25 cellular contexts compared by ENCODE assay signal in genomic region chr3:29899011-29899410, GRCh38.
"Had no signal": no experiment of that assay in that cellular context is flagged by ENCODE, and none has a peak within 500 bp of the region (broad histone marks: within the 10 kb centered on the region; RNA-seq: fewer than 3 reads in every experiment).

No MANE protein-coding gene starts in this region.

- H3K4me3 ChIP-seq: pancreas, prostate gland, right atrium auricular region, skin epidermis, smooth muscle cell, spleen, thoracic aorta, thyroid gland, tibial nerve, upper lobe of left lung, vagina had no signal

- H3K4me1 ChIP-seq: pancreas, prostate gland, right atrium auricular region, spleen, upper lobe of left lung had no signal

- ATAC-seq: natural killer cell; pancreas; sciatic nerve; stimulated activated memory B cell treated with anti-CD40 and anti-IgM and Interleukin-4, amounts not matched to agents 10 μg/mL and 1 μg/mL and 100 μg/mL, for 72 hours; stimulated activated naive CD8-positive, alpha-beta T cell treated with anti-CD3 and anti-CD28 coated beads, Interleukin-15, amount 100 ng/mL, for 72 hours; stimulated activated naive CD8-positive, alpha-beta T cell treated with anti-CD3 and anti-CD28 coated beads, Interleukin-15, Interleukin-2, amounts not matched to agents 100 U/mL and 50 U/mL, for 24 hours had no signal

- H3K9me3 ChIP-seq: neutrophil, pancreas, prostate gland, right atrium auricular region, spleen, thoracic aorta, thyroid gland, tibial nerve, upper lobe of left lung, vagina had no signal

- H3K27ac ChIP-seq: neutrophil, pancreas, prostate gland, right atrium auricular region, skin epidermis, spleen, thoracic aorta, thyroid gland, tibial nerve, upper lobe of left lung, vagina had no signal

- H3K36me3 ChIP-seq: neutrophil, pancreas, prostate gland, right atrium auricular region, spleen, thoracic aorta, thyroid gland, upper lobe of left lung, vagina had no signal

- DNase-seq: natural killer cell; nephron progenitor cell; nucleus accumbens; pancreas; spleen; stimulated activated CD4-positive, alpha-beta T cell treated with anti-CD3 and anti-CD28 coated beads, Interleukin-12 subunit alpha, Interleukin-12 subunit beta, amount 100 ng/mL, for 4 hours; stimulated activated CD4-positive, alpha-beta T cell treated with anti-CD3 and anti-CD28 coated beads, Interleukin-1b, Interleukin-23, amount 100 ng/mL, for 48 hours; stimulated activated CD4-positive, alpha-beta T cell treated with anti-CD3 and anti-CD28 coated beads, Interleukin-4, amount 100 ng/mL, for 1 hour; stimulated activated CD4-positive, alpha-beta T cell treated with anti-CD3 and anti-CD28 coated beads, Interleukin-4, amount 100 ng/mL, for 4 hours; stimulated activated CD8-positive, alpha-beta memory T cell treated with anti-CD3 and anti-CD28 coated beads, Interleukin-4, amount 100 ng/mL, for 48 hours; stimulated activated naive CD4-positive, alpha-beta T cell; stimulated activated naive CD8-positive, alpha-beta T cell treated with anti-CD3 and anti-CD28 coated beads, Interleukin-15, amount 100 ng/mL, for 72 hours; stimulated activated naive CD8-positive, alpha-beta T cell treated with anti-CD3 and anti-CD28 coated beads, Interleukin-15, Interleukin-2, amounts not matched to agents 100 U/mL and 50 U/mL, for 24 hours; thyroid gland; upper lobe of left lung had no signal

- H3K27me3 ChIP-seq: neutrophil, pancreas, right atrium auricular region, spleen, thyroid gland, tibial nerve, upper lobe of left lung, vagina had no signal
